ENCODE assay signal across 11 cellular contexts in the genomic region with DNA sequence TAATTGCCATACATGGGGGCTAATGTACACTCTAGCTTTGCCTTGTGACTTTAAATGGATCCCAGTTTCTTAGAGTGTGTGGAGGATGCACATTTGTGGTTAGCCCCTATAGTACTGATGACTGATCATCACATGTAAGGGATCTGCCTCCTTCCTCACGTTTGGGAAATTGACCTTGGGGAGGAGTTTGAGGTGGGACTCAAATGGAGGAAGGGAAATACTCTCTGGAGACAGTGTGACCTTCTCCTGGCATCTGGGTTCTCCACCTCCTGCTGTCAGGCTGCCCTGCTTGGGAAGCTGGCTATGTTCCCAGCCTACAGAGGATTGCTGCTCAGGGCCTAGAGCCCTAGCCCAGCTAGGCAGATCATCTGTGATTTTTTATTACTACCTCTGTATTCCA. TPM values are rescaled to one million over a fixed set of nuclear protein-coding genes. Genes with fewer than 3 reads are reported as not detected.
A peak's percentile ranks its signal among the peaks of the same experiment; 100 is the strongest.
DNase-seq lines count a peak whose midpoint lies in the region; ATAC-seq and FAIRE-seq lines count a peak whose summit lies in the region.
"Had no signal": no experiment of that assay in that cellular context is flagged by ENCODE, and none has a peak within 500 bp of the region (broad histone marks: within the 10 kb centered on the region; RNA-seq: fewer than 3 reads in every experiment).

No MANE protein-coding gene starts in this region.

- H3K4me1 ChIP-seq in skeletal muscle tissue (ENCODE audit: control insufficient read depth in 3 of 3, insufficient read depth in 3 of 3, low read length in 3 of 3) (peaks cover 47 to 59% (median 52%) of the 10 kb centered on the region in 3 donors), small intestine (ENCODE audit: control insufficient read depth in 2 of 2, insufficient read depth in 1 of 2, low read depth in 1 of 2, low read length in 1 of 2) (no peaks in the 10 kb centered on the region)
- no peaks in the 10 kb centered on the region for H3K4me1 ChIP-seq in CD4-positive, alpha-beta memory T cell (ENCODE audit: insufficient read depth, low read length)

- CTCF ChIA-PET in CD4-positive, alpha-beta memory T cell (lab: Charles Lee; ENCODE audit: partially characterized antibody): no interaction called here

- H3K27ac ChIP-seq in skeletal muscle tissue (ENCODE audit: low read depth, low read length): peak overlapping the region; percentile 80
- no peak overlapping the region for H3K27ac ChIP-seq in small intestine (ENCODE audit: low read depth in 1 of 2, low read length in 1 of 2)
- H3K27ac ChIP-seq in CD4-positive, alpha-beta memory T cell (ENCODE audit: low read depth, low read length): no peak overlapping the region

- intact Hi-C loops in cardiac septum (cut with DNase I): no loop called here
- intact Hi-C loops in CD4-positive, alpha-beta memory T cell (cut with micrococcal nuclease): no loop called here

- 0 to 16% (median 8%) methylated on average over 1 of the region's 1 CpG for WGBS in small intestine, 3 donors

- H3K9ac ChIP-seq in skeletal muscle tissue (ENCODE audit: low read depth in 1 of 3, low read length in 3 of 3): peak overlapping the region in 1 of 3 donors; percentile 8

- H3K27ac Mint-ChIP-seq in CD4-positive, alpha-beta memory T cell: no peak overlapping the region
- H3K27ac Mint-ChIP-seq: mesothelial cell of epicardium, type B pancreatic cell had no signal

- no peaks in the 10 kb centered on the region for H3K27me3 ChIP-seq in skeletal muscle tissue (ENCODE audit: control insufficient read depth in 3 of 3, insufficient read depth in 3 of 3, low read length in 3 of 3)
- no peaks in the 10 kb centered on the region for H3K27me3 ChIP-seq in small intestine (ENCODE audit: control insufficient read depth in 2 of 2, insufficient read depth in 2 of 2, low read length in 2 of 2)
- no peaks in the 10 kb centered on the region for H3K27me3 ChIP-seq in CD4-positive, alpha-beta memory T cell (ENCODE audit: insufficient read depth, low read length)

- no peaks in the 10 kb centered on the region for H3K9me3 Mint-ChIP-seq in CD4-positive, alpha-beta memory T cell
- H3K9me3 Mint-ChIP-seq: mesothelial cell of epicardium, type B pancreatic cell had no signal

- H3K4me3 ChIP-seq in skeletal muscle tissue (ENCODE audit: low read length in 3 of 3) (no peak overlapping the region), small intestine (ENCODE audit: low read depth in 1 of 2, low read length in 2 of 2) (no peak overlapping the region)
- H3K4me3 ChIP-seq in CD4-positive, alpha-beta memory T cell (ENCODE audit: low read length in 2 of 2): no peak overlapping the region

- peaks cover 7 to 14% (median 9%) of the 10 kb centered on the region in 4 donors for H3K4me1 Mint-ChIP-seq in CD4-positive, alpha-beta memory T cell
- H3K4me1 Mint-ChIP-seq: mesothelial cell of epicardium had no signal

- H3K36me3 Mint-ChIP-seq in CD4-positive, alpha-beta memory T cell: no peaks in the 10 kb centered on the region
- H3K36me3 Mint-ChIP-seq: mesothelial cell of epicardium, type B pancreatic cell had no signal

- peaks cover 3 to 7% of the 10 kb centered on the region in 2 donors for H3K27me3 Mint-ChIP-seq in CD4-positive, alpha-beta memory T cell
- H3K27me3 Mint-ChIP-seq: type B pancreatic cell had no signal

- POLR2A ChIA-PET in CD4-positive, alpha-beta memory T cell (lab: Charles Lee; ENCODE audit: partially characterized antibody): no interaction called here

- no peak for ATAC-seq in GM21619 (IDR thresholded peaks at IDR 0.05; ENCODE audit: unreplicated experiment)
- ATAC-seq in HG03175 (IDR thresholded peaks at IDR 0.05; ENCODE audit: unreplicated experiment): no peak

- H3K4me3 Mint-ChIP-seq in CD4-positive, alpha-beta memory T cell: no peak overlapping the region
- H3K4me3 Mint-ChIP-seq: mesothelial cell of epicardium, type B pancreatic cell had no signal

- H3K36me3 ChIP-seq in skeletal muscle tissue (ENCODE audit: control insufficient read depth in 3 of 3, insufficient read depth in 3 of 3, low read length in 3 of 3) (no peaks in the 10 kb centered on the region), small intestine (ENCODE audit: control insufficient read depth in 2 of 2, insufficient read depth in 2 of 2, low read length in 2 of 2) (no peaks in the 10 kb centered on the region)
- H3K36me3 ChIP-seq in CD4-positive, alpha-beta memory T cell (ENCODE audit: insufficient read depth, low read length): no peaks in the 10 kb centered on the region

- no peaks in the 10 kb centered on the region for H3K9me3 ChIP-seq in skeletal muscle tissue (ENCODE audit: control insufficient read depth in 3 of 3, low read length in 3 of 3)
- no peaks in the 10 kb centered on the region for H3K9me3 ChIP-seq in small intestine (ENCODE audit: control insufficient read depth, low read depth)
- H3K9me3 ChIP-seq in CD4-positive, alpha-beta memory T cell (ENCODE audit: control insufficient read depth in 1 of 2, low read length in 2 of 2): no peaks in the 10 kb centered on the region

- peak; percentile 89 for DNase-seq in HT1080 (ENCODE audit: low read depth)
- DNase-seq in RPMI7951 (ENCODE audit: low read depth): peak; percentile 2
- DNase-seq in cardiac septum (ENCODE audit: low spot score): peak; percentile 82
- no peak for DNase-seq in small intestine
- DNase-seq in CD4-positive, alpha-beta memory T cell: no peak
- DNase-seq: activated CD4-positive, CD25-positive, alpha-beta regulatory T cell treated with anti-CD3 and anti-CD28 coated beads, Interleukin-2, amount 50 U/mL, for 72 hours had no signal

- no peak for FAIRE-seq in small intestine (lab: Jason Lieb, UNC)

RNA-seq across cellular contexts. Expression of gene PPM1L, which starts 48.7 kb away (rescaled TPM):
- 2.7 and 4.3 TPM in 2 replicates for total RNA-seq in HT1080 (2014; rRNA removed; shearing (Covaris generic))
- 1.3 and 1.7 TPM in 2 replicates for polyA plus RNA-seq in HT1080 (2015; cell fraction: cytosol; rRNA removed)
- polyA plus RNA-seq in HT1080 (2015; cell fraction: nucleus; rRNA removed): 2.5 and 3.5 TPM in 2 replicates
- 0.39 and 1.6 TPM in 2 replicates for total RNA-seq in RPMI7951 (2014; rRNA removed; shearing (Covaris generic))
- total RNA-seq in cardiac septum (28.8 TPM), skeletal muscle tissue (14.1 TPM)
- 1 to 10 TPM in 1 of 3 donors, under 1 TPM in 2; 0.27 to 2.4 (median 0.45) TPM for polyA plus RNA-seq in small intestine
- total RNA-seq in CD4-positive, alpha-beta memory T cell: 1 to 10 TPM; 5.1 to 6.5 TPM
- 1 to 10 TPM in 1 of 2 donors, under 1 TPM in 1; 0.84 to 1.8 TPM for polyA plus RNA-seq in CD4-positive, alpha-beta memory T cell

Comparison
In these comparisons a context has a peak if more than half of its experiments do, and no peak if none do; other contexts are left out.
1. DNase-seq: peak in HT1080 (single experiment), RPMI7951 (single experiment) and cardiac septum (single experiment); none in small intestine (single experiment) and CD4-positive, alpha-beta memory T cell (0 of 5).